Comparison of ENCODE assay signal across 24 cellular contexts in the genomic region with DNA sequence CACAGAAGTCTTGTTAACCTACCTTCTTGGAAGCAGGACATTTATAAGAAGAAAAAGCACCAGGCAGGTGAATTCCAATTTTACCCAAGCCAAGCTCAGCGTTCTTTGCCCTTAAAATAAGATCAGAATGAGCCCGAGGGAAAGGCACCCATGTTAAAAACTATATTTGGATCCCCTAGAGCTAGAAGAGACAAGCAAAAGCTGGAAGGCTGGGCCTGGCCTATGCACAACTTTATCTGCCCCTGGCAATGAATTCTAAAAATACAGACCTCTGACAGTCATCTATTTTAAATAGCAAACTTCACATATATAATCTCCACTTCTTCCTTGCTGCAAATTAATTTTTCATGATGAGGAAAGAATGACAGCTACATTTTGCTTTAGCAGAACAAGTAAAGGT.
DNase-seq lines count a peak whose midpoint lies in the region; ATAC-seq and TF ChIP-seq lines count a peak whose summit lies in the region.
"Had no signal": no experiment of that assay in that cellular context is flagged by ENCODE, and none has a peak within 500 bp of the region (broad histone marks: within the 10 kb centered on the region; RNA-seq: fewer than 3 reads in every experiment).

No MANE protein-coding gene starts in this region.

- H3K4me3 ChIP-seq in heart left ventricle (no peak overlapping the region), right atrium auricular region (no peak overlapping the region)
- H3K4me3 ChIP-seq: BLaER1, GM12878 had no signal

- intact Hi-C loops in heart left ventricle (cut with DNase I): no loop called here
- intact Hi-C loops in left ventricle myocardium superior (cut with micrococcal nuclease): no loop called here
- intact Hi-C loops in Right ventricle myocardium superior (cut with DNase I): no loop called here

- H3K27me3 ChIP-seq in heart left ventricle: peaks cover 0 to 2% (median 0%) of the 10 kb centered on the region in 9 donors
- no peaks in the 10 kb centered on the region for H3K27me3 ChIP-seq in right atrium auricular region
- H3K27me3 ChIP-seq: BE2C, BLaER1 had no signal

- peaks cover 0 to 3% (median 0%) of the 10 kb centered on the region in 12 donors for H3K4me1 ChIP-seq in heart left ventricle
- H3K4me1 ChIP-seq in right atrium auricular region: no peaks in the 10 kb centered on the region
- H3K4me1 ChIP-seq: BE2C, BLaER1 had no signal

- WGBS in heart left ventricle, 4 donors: 32 to 57% (median 48%) methylated on average over 2 of the region's 2 CpGs

- ATAC-seq in heart left ventricle (peak; percentile 33 to 61 (median 54)), left ventricle myocardium superior (peak; percentile 45), Right ventricle myocardium superior (ENCODE audit: poor library complexity) (no peak), HG03571 (IDR thresholded peaks at IDR 0.05; ENCODE audit: unreplicated experiment) (no peak)
- ATAC-seq: GM12878 had no signal

- DNase-seq in heart left ventricle (no peak), right atrium auricular region (ENCODE audit: low spot score) (no peak), left ventricle myocardium superior (no peak), Right ventricle myocardium superior (no peak), epithelial cell of prostate (ENCODE audit: low read depth, low spot score) (no peak)
- DNase-seq in activated CD4-positive, alpha-beta T cell treated with anti-CD3 and anti-CD28 coated beads for 4 hours: no peak
- DNase-seq: 8988T; ACHN; BE2C; C1 segment of cervical spinal cord; CD4-positive, alpha-beta memory T cell; CD4-positive, CD25-positive, alpha-beta regulatory T cell; CD8-positive, alpha-beta memory T cell; COR-L47; DMS 273 treated with DMSO at 0.1 percent for 48 hours; DMS153; DMS53; DMS79; DND-41; EL; GDM1 had no signal

- peak overlapping the region in 1 of 12 donors; percentile 22 for H3K27ac ChIP-seq in heart left ventricle
- no peak overlapping the region for H3K27ac ChIP-seq in right atrium auricular region
- peak overlapping the region; percentile 76 for H3K27ac ChIP-seq in epithelial cell of prostate
- H3K27ac ChIP-seq: BLaER1 had no signal

- H3K9me3 ChIP-seq in heart left ventricle: peaks cover 0 to 2% (median 0%) of the 10 kb centered on the region in 12 donors
- H3K9me3 ChIP-seq in right atrium auricular region: no peaks in the 10 kb centered on the region
- H3K9me3 ChIP-seq: BE2C, BLaER1 had no signal

- H3K36me3 ChIP-seq in heart left ventricle: no peaks in the 10 kb centered on the region
- no peaks in the 10 kb centered on the region for H3K36me3 ChIP-seq in right atrium auricular region
- H3K36me3 ChIP-seq: BE2C, BLaER1 had no signal

- TF ChIP-seq CTCF in heart left ventricle (IDR thresholded peaks at IDR 0.05) (no peak), right atrium auricular region (IDR thresholded peaks at IDR 0.05) (no peak)

- TF ChIP-seq POLR2A in heart left ventricle (IDR thresholded peaks at IDR 0.05): no peak

Comparison
In these comparisons a context has a peak if more than half of its experiments do, and no peak if none do; other contexts are left out.
1. ATAC-seq: peak in heart left ventricle (4 of 4) and left ventricle myocardium superior (single experiment); none in Right ventricle myocardium superior (single experiment) and HG03571 (single experiment).